In the genomic region with DNA sequence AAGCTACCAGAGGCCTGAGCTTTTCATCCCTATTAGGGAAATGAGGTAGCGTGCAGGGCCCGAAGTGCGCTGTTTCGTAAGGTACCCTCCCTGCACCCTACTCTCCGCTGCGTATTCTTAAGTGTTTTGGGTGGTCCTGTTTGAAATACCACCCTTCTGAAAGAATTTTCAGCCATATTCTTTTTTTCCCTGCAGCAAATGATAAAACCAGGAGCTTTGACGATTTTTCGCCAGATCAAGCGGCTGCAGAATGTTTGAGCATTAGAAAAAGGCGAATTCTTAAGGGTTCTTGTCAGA, we compare ENCODE assay signal across 2 cellular contexts.
TF ChIP-seq lines count a peak whose summit lies in the region.

No MANE protein-coding gene starts in this region.

TF ChIP-seq in IMR-90, 13 proteins besides CTCF, POLR2A, EP300 and RAD21 (continued from another document):
- TF ChIP-seq, protein P1, sequence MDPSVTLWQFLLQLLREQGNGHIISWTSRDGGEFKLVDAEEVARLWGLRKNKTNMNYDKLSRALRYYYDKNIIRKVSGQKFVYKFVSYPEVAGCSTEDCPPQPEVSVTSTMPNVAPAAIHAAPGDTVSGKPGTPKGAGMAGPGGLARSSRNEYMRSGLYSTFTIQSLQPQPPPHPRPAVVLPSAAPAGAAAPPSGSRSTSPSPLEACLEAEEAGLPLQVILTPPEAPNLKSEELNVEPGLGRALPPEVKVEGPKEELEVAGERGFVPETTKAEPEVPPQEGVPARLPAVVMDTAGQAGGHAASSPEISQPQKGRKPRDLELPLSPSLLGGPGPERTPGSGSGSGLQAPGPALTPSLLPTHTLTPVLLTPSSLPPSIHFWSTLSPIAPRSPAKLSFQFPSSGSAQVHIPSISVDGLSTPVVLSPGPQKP (IDR thresholded peaks at IDR 0.05; ENCODE audit: borderline replicate concordance, low read depth, low read length) = no peak
- TF ChIP-seq CHD1 (IDR thresholded peaks at IDR 0.05; ENCODE audit: low read depth, low read length) = no peak
- TF ChIP-seq MAFK (IDR thresholded peaks at IDR 0.05; ENCODE audit: low read depth, low read length) = no peak

TF ChIP-seq in HEK293T, 16 proteins besides CTCF, POLR2A, EP300 and RAD21 (continued from another document):
- TF ChIP-seq NFRKB (IDR thresholded peaks at IDR 0.05) = no peak
- TF ChIP-seq, protein P2, sequence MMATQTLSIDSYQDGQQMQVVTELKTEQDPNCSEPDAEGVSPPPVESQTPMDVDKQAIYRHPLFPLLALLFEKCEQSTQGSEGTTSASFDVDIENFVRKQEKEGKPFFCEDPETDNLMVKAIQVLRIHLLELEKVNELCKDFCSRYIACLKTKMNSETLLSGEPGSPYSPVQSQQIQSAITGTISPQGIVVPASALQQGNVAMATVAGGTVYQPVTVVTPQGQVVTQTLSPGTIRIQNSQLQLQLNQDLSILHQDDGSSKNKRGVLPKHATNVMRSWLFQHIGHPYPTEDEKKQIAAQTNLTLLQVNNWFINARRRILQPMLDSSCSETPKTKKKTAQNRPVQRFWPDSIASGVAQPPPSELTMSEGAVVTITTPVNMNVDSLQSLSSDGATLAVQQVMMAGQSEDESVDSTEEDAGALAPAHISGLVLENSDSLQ (IDR thresholded peaks at IDR 0.05) = no peak
- TF ChIP-seq SUZ12 (IDR thresholded peaks at IDR 0.05) = no peak
- TF ChIP-seq ARNT (IDR thresholded peaks at IDR 0.05) = no peak
- TF ChIP-seq L3MBTL2 (conservative IDR thresholded peaks at IDR 0.05) = no peak
- TF ChIP-seq FOXM1 (IDR thresholded peaks at IDR 0.05; ENCODE audit: borderline replicate concordance) = no peak
- TF ChIP-seq TARDBP (IDR thresholded peaks at IDR 0.05) = no peak
- TF ChIP-seq SP1 (IDR thresholded peaks at IDR 0.05) = no peak
- no peak for TF ChIP-seq ELF4 (IDR thresholded peaks at IDR 0.05)
TF ChIP-seq in HEK293T: peak in this region for 0.
